ENCODE assay signal across 16 cellular contexts in genomic region chr1:160628799-160629263, GRCh38. TPM values are rescaled to one million over a fixed set of nuclear protein-coding genes. Genes with fewer than 3 reads are reported as not detected.
DNase-seq lines count a peak whose midpoint lies in the region; ATAC-seq, FAIRE-seq and TF ChIP-seq lines count a peak whose summit lies in the region.
"Had no signal": no experiment of that assay in that cellular context is flagged by ENCODE, and none has a peak within 500 bp of the region (broad histone marks: within the 10 kb centered on the region; RNA-seq: fewer than 3 reads in every experiment).

No MANE protein-coding gene starts in this region.

- TF ChIP-seq CTCF in CD4-positive, alpha-beta T cell (IDR thresholded peaks at IDR 0.05): no peak
- no peak for TF ChIP-seq CTCF in tibial nerve (IDR thresholded peaks at IDR 0.05)
- TF ChIP-seq CTCF in heart left ventricle (IDR thresholded peaks at IDR 0.05): no peak

- H3K36me3 ChIP-seq in naive thymus-derived CD4-positive, alpha-beta T cell (ENCODE audit: control insufficient read depth in 2 of 3, insufficient read depth in 3 of 3, low read length in 3 of 3): peaks cover 0 to under 1% (median 0%) of the 10 kb centered on the region in 3 experiments
- H3K36me3 ChIP-seq in tibial nerve: no peaks in the 10 kb centered on the region
- no peaks in the 10 kb centered on the region for H3K36me3 ChIP-seq in heart left ventricle
- H3K36me3 ChIP-seq: upper lobe of left lung had no signal

- DNase-seq in CD4-positive, alpha-beta T cell: peak in 5 of 10 experiments; percentile 22 to 39 (median 28)
- no peak for DNase-seq in GM19239 (ENCODE audit: insufficient read length, low spot score)
- no peak for DNase-seq in activated T-cell treated with anti-CD3 and anti-CD28 coated beads, Interleukin-2, amount 50 U/mL, for 72 hours
- DNase-seq in naive thymus-derived CD4-positive, alpha-beta T cell: peak in 2 of 9 donors; percentile 67 to 72
- DNase-seq in tibial nerve (ENCODE audit: low spot score in 2 of 2): no peak
- no peak for DNase-seq in heart left ventricle
- DNase-seq in H4 (ENCODE audit: low spot score): no peak
- DNase-seq: GOT3, NCI-H2227 treated with DMSO at 0.1 percent for 48 hours, SK-N-SH, upper lobe of left lung had no signal

- H3K9me3 Mint-ChIP-seq in CD4-positive, alpha-beta T cell: no peaks in the 10 kb centered on the region
- peaks cover 2 to 3% of the 10 kb centered on the region in 2 donors for H3K9me3 Mint-ChIP-seq in activated T-cell treated with anti-CD3 and anti-CD28 coated beads, Interleukin-2, amount 50 U/mL, for 72 hours
- H3K9me3 Mint-ChIP-seq in naive thymus-derived CD4-positive, alpha-beta T cell: peaks cover 0 to 10% (median 3%) of the 10 kb centered on the region in 11 donors

- CTCF ChIA-PET in CD4-positive, alpha-beta T cell (lab: Charles Lee): interaction anchor here (0.9 to 1.7 kb wide), 5 partner anchors 14 to 50 kb away, joined by 3 to 5 read pairs (median 3); no protein-coding TSS in a partner anchor
- CTCF ChIA-PET in naive thymus-derived CD4-positive, alpha-beta T cell (lab: Charles Lee): interaction anchor here (0.8 to 3.6 kb wide), 9 partner anchors 10 to 54 kb away, joined by 3 to 30 read pairs (median 4); partner anchors contain the start of gene SLAMF1

- H3K27me3 ChIP-seq in CD4-positive, alpha-beta T cell (ENCODE audit: control insufficient read depth, insufficient read depth, low read length): no peaks in the 10 kb centered on the region
- H3K27me3 ChIP-seq in naive thymus-derived CD4-positive, alpha-beta T cell (ENCODE audit: control insufficient read depth in 2 of 2, insufficient read depth in 2 of 2, low read length in 2 of 2): no peaks in the 10 kb centered on the region
- H3K27me3 ChIP-seq in tibial nerve: no peaks in the 10 kb centered on the region
- H3K27me3 ChIP-seq in heart left ventricle: no peaks in the 10 kb centered on the region
- H3K27me3 ChIP-seq: upper lobe of left lung had no signal

- peaks cover 100% of the 10 kb centered on the region for H3K4me1 Mint-ChIP-seq in CD4-positive, alpha-beta T cell (ENCODE audit: low read depth)
- peaks cover 94% of the 10 kb centered on the region for H3K4me1 Mint-ChIP-seq in activated T-cell treated with anti-CD3 and anti-CD28 coated beads, Interleukin-2, amount 50 U/mL, for 72 hours (ENCODE audit: low read depth)
- H3K4me1 Mint-ChIP-seq in naive thymus-derived CD4-positive, alpha-beta T cell: peaks cover 73 to 100% (median 97%) of the 10 kb centered on the region in 7 donors

- POLR2A ChIA-PET in CD4-positive, alpha-beta T cell (lab: Charles Lee): interaction anchor here (0.6 to 5.7 kb wide), 20 partner anchors 9 to 209 kb away, joined by 3 to 74 read pairs (median 6); partner anchors contain the start of genes CD48 and SLAMF1
- POLR2A ChIA-PET in naive thymus-derived CD4-positive, alpha-beta T cell (lab: Charles Lee): interaction anchor here (0.9 to 7.8 kb wide), 14 partner anchors 9 to 85 kb away, joined by 3 to 94 read pairs (median 10); partner anchors contain the start of gene SLAMF1

- no peaks in the 10 kb centered on the region for H3K9me3 ChIP-seq in CD4-positive, alpha-beta T cell (ENCODE audit: control insufficient read depth, low read length)
- no peaks in the 10 kb centered on the region for H3K9me3 ChIP-seq in naive thymus-derived CD4-positive, alpha-beta T cell (ENCODE audit: control insufficient read depth in 2 of 3, low read length in 3 of 3)
- H3K9me3 ChIP-seq in tibial nerve (no peaks in the 10 kb centered on the region), heart left ventricle (no peaks in the 10 kb centered on the region)
- H3K9me3 ChIP-seq: SK-N-SH, upper lobe of left lung had no signal

- TF ChIP-seq EP300 in tibial nerve (IDR thresholded peaks at IDR 0.05): no peak

- ATAC-seq in CD4-positive, alpha-beta T cell (ENCODE audit: poor library complexity): peak; percentile 49
- no peak for ATAC-seq in activated T-cell treated with anti-CD3 and anti-CD28 coated beads, Interleukin-2, amount 50 U/mL, for 72 hours (replicated peaks in 1 of 2)
- ATAC-seq in naive thymus-derived CD4-positive, alpha-beta T cell: peak; percentile 45
- ATAC-seq in heart left ventricle (no peak), GM19351 (IDR thresholded peaks at IDR 0.05; ENCODE audit: unreplicated experiment) (no peak)

- TF ChIP-seq POLR2A in tibial nerve (IDR thresholded peaks at IDR 0.05) (no peak), heart left ventricle (IDR thresholded peaks at IDR 0.05) (no peak)

- peaks cover 95 to 96% of the 10 kb centered on the region in 2 donors for H3K4me1 ChIP-seq in naive thymus-derived CD4-positive, alpha-beta T cell (ENCODE audit: control insufficient read depth in 2 of 2, insufficient read depth in 2 of 2, low read length in 2 of 2)
- H3K4me1 ChIP-seq in tibial nerve (peaks cover 0 to 21% (median 7%) of the 10 kb centered on the region in 4 donors), heart left ventricle (peaks cover 0 to 96% (median 1%) of the 10 kb centered on the region in 12 donors)

- H3K4me3 Mint-ChIP-seq in CD4-positive, alpha-beta T cell: peak overlapping the region; percentile 84
- peak overlapping the region; percentile 83 to 92 for H3K4me3 Mint-ChIP-seq in activated T-cell treated with anti-CD3 and anti-CD28 coated beads, Interleukin-2, amount 50 U/mL, for 72 hours
- H3K4me3 Mint-ChIP-seq in naive thymus-derived CD4-positive, alpha-beta T cell: peak overlapping the region; percentile 80 to 99 (median 86)

- H3K4me3 ChIP-seq in naive thymus-derived CD4-positive, alpha-beta T cell (ENCODE audit: low read length): peak overlapping the region; percentile 49
- no peak overlapping the region for H3K4me3 ChIP-seq in tibial nerve
- peak overlapping the region in 1 of 12 donors; percentile 6 for H3K4me3 ChIP-seq in heart left ventricle
- H3K4me3 ChIP-seq: upper lobe of left lung had no signal

- peak overlapping the region; percentile 97 for H3K27ac Mint-ChIP-seq in CD4-positive, alpha-beta T cell
- peak overlapping the region; percentile 99 for H3K27ac Mint-ChIP-seq in activated T-cell treated with anti-CD3 and anti-CD28 coated beads, Interleukin-2, amount 50 U/mL, for 72 hours
- peak overlapping the region; percentile 86 to 100 (median 100) for H3K27ac Mint-ChIP-seq in naive thymus-derived CD4-positive, alpha-beta T cell

- H3K36me3 Mint-ChIP-seq in CD4-positive, alpha-beta T cell (ENCODE audit: low read depth): peaks cover 90% of the 10 kb centered on the region
- peaks cover 23 to 48% of the 10 kb centered on the region in 2 donors for H3K36me3 Mint-ChIP-seq in activated T-cell treated with anti-CD3 and anti-CD28 coated beads, Interleukin-2, amount 50 U/mL, for 72 hours (ENCODE audit: insufficient read depth in 2 of 2)
- H3K36me3 Mint-ChIP-seq in naive thymus-derived CD4-positive, alpha-beta T cell: peaks cover 9 to 83% (median 43%) of the 10 kb centered on the region in 5 donors

- peak; percentile 76 for FAIRE-seq in GM19239 (lab: Jason Lieb, UNC)
- FAIRE-seq: keratinocyte had no signal

- WGBS in tibial nerve, 2 donors: 61 to 69% methylated on average over 8 of the region's 8 CpGs
- 46 to 82% (median 61%) methylated on average over 8 of the region's 8 CpGs for WGBS in heart left ventricle, 4 donors

- intact Hi-C loops in CD4-positive, alpha-beta T cell (cut with DNase I, micrococcal nuclease): loop anchor here (1.0 to 5.0 kb wide), 4 partner anchors 9 to 78 kb away; partner anchors contain the start of gene SLAMF1 (in 1 of the 2)
- intact Hi-C loops in naive thymus-derived CD4-positive, alpha-beta T cell (cut with micrococcal nuclease): loop anchor here (1.0 to 5.0 kb wide), 10 partner anchors 8 to 323 kb away; partner anchors contain the start of genes ITLN2 (in 1 of the 2) and SLAMF1 (in 1 of the 2)
- intact Hi-C loops in heart left ventricle (cut with DNase I): no loop called here

- no peaks in the 10 kb centered on the region for H3K27me3 Mint-ChIP-seq in CD4-positive, alpha-beta T cell
- no peaks in the 10 kb centered on the region for H3K27me3 Mint-ChIP-seq in activated T-cell treated with anti-CD3 and anti-CD28 coated beads, Interleukin-2, amount 50 U/mL, for 72 hours (ENCODE audit: low read depth)
- H3K27me3 Mint-ChIP-seq in naive thymus-derived CD4-positive, alpha-beta T cell: no peaks in the 10 kb centered on the region

- H3K27ac ChIP-seq in CD4-positive, alpha-beta T cell (ENCODE audit: low read depth, low read length): peak overlapping the region; percentile 93
- peak overlapping the region; percentile 95 for H3K27ac ChIP-seq in naive thymus-derived CD4-positive, alpha-beta T cell (ENCODE audit: low read depth, low read length)
- H3K27ac ChIP-seq in tibial nerve (peak overlapping the region in 1 of 4 donors; percentile 60), heart left ventricle (peak overlapping the region in 1 of 12 donors; percentile 88)
- H3K27ac ChIP-seq: epithelial cell of prostate, parathyroid adenoma had no signal

RNA-seq across cellular contexts. Expression of gene SLAMF1, which starts 18.0 kb away (rescaled TPM):
- 10 to 100 TPM; 39.4 to 39.8 TPM for total RNA-seq in CD4-positive, alpha-beta T cell
- 100 to 1,000 TPM in 1 of 2 donors, 10 to 100 TPM in 1; 81.4 to 134 TPM for total RNA-seq in activated T-cell treated with anti-CD3 and anti-CD28 coated beads, Interleukin-2, amount 50 U/mL, for 72 hours
- total RNA-seq in naive thymus-derived CD4-positive, alpha-beta T cell: 10 to 100 TPM; 18.3 to 90.3 (median 31.9) TPM
- 10 to 100 TPM; 14.6 to 17.4 TPM for polyA plus RNA-seq in naive thymus-derived CD4-positive, alpha-beta T cell
- total RNA-seq in tibial nerve (1 to 10 TPM in 1 of 4 donors, under 1 TPM in 1, not detected in 2; 0.39 to 1.3 TPM), heart left ventricle (1 to 10 TPM in 1 of 9 donors, under 1 TPM in 3, not detected in 5; 0.14 to 4.3 (median 0.60) TPM)
- polyA plus RNA-seq in heart left ventricle: under 1 TPM; 0.21 to 0.80 TPM
- not detected in 2 replicates for total RNA-seq in H4 (2014; rRNA removed; shearing (Covaris generic))
- total RNA-seq: glomerular endothelial cell had no signal
- polyA plus RNA-seq: keratinocyte, SK-N-SH had no signal

RNA-seq across cellular contexts. Expression of gene CD84, which starts 49.5 kb away (rescaled TPM):
- 10 to 100 TPM; 32.7 to 36.9 TPM for total RNA-seq in CD4-positive, alpha-beta T cell
- total RNA-seq in activated T-cell treated with anti-CD3 and anti-CD28 coated beads, Interleukin-2, amount 50 U/mL, for 72 hours: 10 to 100 TPM; 10.2 to 16.0 TPM
- 10 to 100 TPM; 25.1 to 40.7 (median 32.3) TPM for total RNA-seq in naive thymus-derived CD4-positive, alpha-beta T cell
- polyA plus RNA-seq in naive thymus-derived CD4-positive, alpha-beta T cell: 10 to 100 TPM in 1 of 2 donors, 1 to 10 TPM in 1; 7.4 to 11.3 TPM
- total RNA-seq in tibial nerve: 10 to 100 TPM in 1 of 4 donors, 1 to 10 TPM in 3; 2.4 to 12.0 (median 6.2) TPM
- 10 to 100 TPM in 2 of 9 donors, 1 to 10 TPM in 6, under 1 TPM in 1; 0.90 to 36.2 (median 1.4) TPM for total RNA-seq in heart left ventricle
- polyA plus RNA-seq in heart left ventricle: under 1 TPM; 0.49 to 0.61 TPM
- total RNA-seq in H4 (2014; rRNA removed; shearing (Covaris generic)): not detected in 2 replicates
- total RNA-seq: glomerular endothelial cell had no signal
- polyA plus RNA-seq: keratinocyte, SK-N-SH had no signal

Comparison
In these comparisons a context has a peak if more than half of its experiments do, and no peak if none do; other contexts are left out.
1. ATAC-seq: peak in CD4-positive, alpha-beta T cell (single experiment) and naive thymus-derived CD4-positive, alpha-beta T cell (single experiment); none in activated T-cell treated with anti-CD3 and anti-CD28 coated beads, Interleukin-2, amount 50 U/mL, for 72 hours (0 of 2), heart left ventricle (0 of 4) and GM19351 (single experiment).
2. intact Hi-C loops: an anchor here in CD4-positive, alpha-beta T cell (1.0 to 5.0 kb wide) and naive thymus-derived CD4-positive, alpha-beta T cell (1.0 to 5.0 kb wide); none called in heart left ventricle.
3. Peak in every context shown above with its lines, with median percentiles within 50 percentile points of each other: H3K27ac Mint-ChIP-seq and H3K4me3 Mint-ChIP-seq.